1 cellular context compared by ENCODE assay signal in the genomic region with DNA sequence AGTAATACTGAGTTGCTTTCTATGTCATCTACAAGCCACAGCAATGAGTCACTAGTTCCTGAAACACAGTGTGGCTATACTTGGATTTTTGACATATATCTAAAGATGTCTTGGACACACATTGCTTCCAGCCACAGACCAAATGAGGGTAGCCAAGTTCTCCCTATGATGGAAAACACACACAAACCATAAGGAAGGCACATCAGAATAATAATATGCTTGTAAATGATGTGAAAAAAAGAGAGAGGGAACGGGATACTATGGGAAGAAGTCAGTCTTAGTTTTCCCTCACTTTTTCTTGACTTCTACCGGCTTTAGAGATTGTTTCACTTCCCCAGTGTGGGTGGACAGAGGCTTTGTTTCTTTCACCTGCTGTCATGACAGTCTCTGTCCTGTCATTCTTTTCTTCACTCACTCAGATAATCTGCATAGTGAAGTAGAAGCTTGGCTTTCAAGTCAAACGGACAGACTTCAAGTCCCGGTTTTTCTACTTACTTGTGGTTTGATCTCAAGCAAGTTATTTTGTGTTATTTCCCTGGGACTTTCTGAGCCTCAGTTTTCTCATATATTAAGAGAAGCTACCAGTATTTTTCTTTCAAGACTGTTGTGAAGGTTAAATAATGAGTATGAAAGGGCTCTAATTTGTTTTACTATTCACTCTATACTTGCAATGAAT.
TF ChIP-seq lines count a peak whose summit lies in the region.

No MANE protein-coding gene starts in this region.

TF ChIP-seq in GM12878, 131 proteins besides CTCF, POLR2A, EP300 and RAD21 (continued from another document and continues in another):
- TF ChIP-seq, protein P1, sequence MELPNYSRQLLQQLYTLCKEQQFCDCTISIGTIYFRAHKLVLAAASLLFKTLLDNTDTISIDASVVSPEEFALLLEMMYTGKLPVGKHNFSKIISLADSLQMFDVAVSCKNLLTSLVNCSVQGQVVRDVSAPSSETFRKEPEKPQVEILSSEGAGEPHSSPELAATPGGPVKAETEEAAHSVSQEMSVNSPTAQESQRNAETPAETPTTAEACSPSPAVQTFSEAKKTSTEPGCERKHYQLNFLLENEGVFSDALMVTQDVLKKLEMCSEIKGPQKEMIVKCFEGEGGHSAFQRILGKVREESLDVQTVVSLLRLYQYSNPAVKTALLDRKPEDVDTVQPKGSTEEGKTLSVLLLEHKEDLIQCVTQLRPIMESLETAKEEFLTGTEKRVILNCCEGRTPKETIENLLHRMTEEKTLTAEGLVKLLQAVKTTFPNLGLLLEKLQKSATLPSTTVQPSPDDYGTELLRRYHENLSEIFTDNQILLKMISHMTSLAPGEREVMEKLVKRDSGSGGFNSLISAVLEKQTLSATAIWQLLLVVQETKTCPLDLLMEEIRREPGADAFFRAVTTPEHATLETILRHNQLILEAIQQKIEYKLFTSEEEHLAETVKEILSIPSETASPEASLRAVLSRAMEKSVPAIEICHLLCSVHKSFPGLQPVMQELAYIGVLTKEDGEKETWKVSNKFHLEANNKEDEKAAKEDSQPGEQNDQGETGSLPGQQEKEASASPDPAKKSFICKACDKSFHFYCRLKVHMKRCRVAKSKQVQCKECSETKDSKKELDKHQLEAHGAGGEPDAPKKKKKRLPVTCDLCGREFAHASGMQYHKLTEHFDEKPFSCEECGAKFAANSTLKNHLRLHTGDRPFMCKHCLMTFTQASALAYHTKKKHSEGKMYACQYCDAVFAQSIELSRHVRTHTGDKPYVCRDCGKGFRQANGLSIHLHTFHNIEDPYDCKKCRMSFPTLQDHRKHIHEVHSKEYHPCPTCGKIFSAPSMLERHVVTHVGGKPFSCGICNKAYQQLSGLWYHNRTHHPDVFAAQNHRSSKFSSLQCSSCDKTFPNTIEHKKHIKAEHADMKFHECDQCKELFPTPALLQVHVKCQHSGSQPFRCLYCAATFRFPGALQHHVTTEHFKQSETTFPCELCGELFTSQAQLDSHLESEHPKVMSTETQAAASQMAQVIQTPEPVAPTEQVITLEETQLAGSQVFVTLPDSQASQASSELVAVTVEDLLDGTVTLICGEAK (IDR thresholded peaks at IDR 0.05; ENCODE audit: borderline replicate concordance): no peak
- TF ChIP-seq SUZ12 (IDR thresholded peaks at IDR 0.05; ENCODE audit: unreplicated experiment) (no peak), HDAC2 (IDR thresholded peaks at IDR 0.05) (no peak), IKZF2 (IDR thresholded peaks at IDR 0.05) (peak; percentile 98), TCF7 (IDR thresholded peaks at IDR 0.05; ENCODE audit: borderline replicate concordance) (peak; percentile 34; the same call in 1 of the 2 replicates), BHLHE40 (IDR thresholded peaks at IDR 0.05; ENCODE audit: borderline replicate concordance in 1 of 2, low read depth in 2 of 2, low read length in 1 of 2) (no peak; a peak in 1 of 4 replicates), ATF7 (IDR thresholded peaks at IDR 0.05; ENCODE audit: low read depth) (peak; percentile 78; the same call in 1 of the 2 replicates), TCF3 (IDR thresholded peaks at IDR 0.05; ENCODE audit: borderline replicate concordance, insufficient read depth, low read depth, low read length) (0 out of 2 replicates have a peak, but pooled peaks have one; percentile 56), NR2C1 (IDR thresholded peaks at IDR 0.05) (no peak), ZNF24 (IDR thresholded peaks at IDR 0.05) (peak; percentile 53; the same call in 1 of the 2 replicates), POLR2AphosphoS2 (IDR thresholded peaks at IDR 0.05; ENCODE audit: low read depth, low read length) (no peak), BRCA1 (IDR thresholded peaks at IDR 0.05; ENCODE audit: low read depth, low read length) (no peak), MYC (IDR thresholded peaks at IDR 0.05; ENCODE audit: insufficient read depth, insufficient read length, insufficient replicate concordance, low read length, severe bottlenecking) (no peak), HDGF (IDR thresholded peaks at IDR 0.05) (no peak), ZBED1 (IDR thresholded peaks at IDR 0.05; ENCODE audit: borderline replicate concordance) (peak; percentile 92), SMAD1 (IDR thresholded peaks at IDR 0.05; ENCODE audit: low read depth, partially characterized antibody) (no peak), SREBF1 (IDR thresholded peaks at IDR 0.05; ENCODE audit: low read length) (no peak), YY1 (IDR thresholded peaks at IDR 0.05; ENCODE audit: low read depth, low read length) (no peak), SMAD5 (IDR thresholded peaks at IDR 0.05; ENCODE audit: low read depth) (no peak), CREM (IDR thresholded peaks at IDR 0.05; ENCODE audit: low read depth) (peak; percentile 63), STAT1 (conservative IDR thresholded peaks at IDR 0.05) (no peak), IRF4 (IDR thresholded peaks at IDR 0.05; ENCODE audit: low read depth, low read length) (0 out of 2 replicates have a peak, but pooled peaks have one; percentile 4), EZH2 (IDR thresholded peaks at IDR 0.05; ENCODE audit: borderline replicate concordance, control insufficient read depth, low read depth, low read length) (no peak), CHD4 (IDR thresholded peaks at IDR 0.05) (no peak), BACH1 (IDR thresholded peaks at IDR 0.05; ENCODE audit: borderline replicate concordance) (no peak), MEF2B (IDR thresholded peaks at IDR 0.05; ENCODE audit: partially characterized antibody, poor library complexity, severe bottlenecking) (peak; percentile 80)
- TF ChIP-seq, protein P2, sequence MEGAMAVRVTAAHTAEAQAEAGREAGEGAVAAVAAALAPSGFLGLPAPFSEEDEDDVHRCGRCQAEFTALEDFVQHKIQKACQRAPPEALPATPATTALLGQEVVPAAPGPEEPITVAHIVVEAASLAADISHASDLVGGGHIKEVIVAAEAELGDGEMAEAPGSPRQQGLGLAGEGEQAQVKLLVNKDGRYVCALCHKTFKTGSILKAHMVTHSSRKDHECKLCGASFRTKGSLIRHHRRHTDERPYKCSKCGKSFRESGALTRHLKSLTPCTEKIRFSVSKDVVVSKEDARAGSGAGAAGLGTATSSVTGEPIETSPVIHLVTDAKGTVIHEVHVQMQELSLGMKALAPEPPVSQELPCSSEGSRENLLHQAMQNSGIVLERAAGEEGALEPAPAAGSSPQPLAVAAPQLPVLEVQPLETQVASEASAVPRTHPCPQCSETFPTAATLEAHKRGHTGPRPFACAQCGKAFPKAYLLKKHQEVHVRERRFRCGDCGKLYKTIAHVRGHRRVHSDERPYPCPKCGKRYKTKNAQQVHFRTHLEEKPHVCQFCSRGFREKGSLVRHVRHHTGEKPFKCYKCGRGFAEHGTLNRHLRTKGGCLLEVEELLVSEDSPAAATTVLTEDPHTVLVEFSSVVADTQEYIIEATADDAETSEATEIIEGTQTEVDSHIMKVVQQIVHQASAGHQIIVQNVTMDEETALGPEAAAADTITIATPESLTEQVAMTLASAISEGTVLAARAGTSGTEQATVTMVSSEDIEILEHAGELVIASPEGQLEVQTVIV (IDR thresholded peaks at IDR 0.05; ENCODE audit: borderline replicate concordance, partially characterized antibody): no peak
- TF ChIP-seq, protein P3, sequence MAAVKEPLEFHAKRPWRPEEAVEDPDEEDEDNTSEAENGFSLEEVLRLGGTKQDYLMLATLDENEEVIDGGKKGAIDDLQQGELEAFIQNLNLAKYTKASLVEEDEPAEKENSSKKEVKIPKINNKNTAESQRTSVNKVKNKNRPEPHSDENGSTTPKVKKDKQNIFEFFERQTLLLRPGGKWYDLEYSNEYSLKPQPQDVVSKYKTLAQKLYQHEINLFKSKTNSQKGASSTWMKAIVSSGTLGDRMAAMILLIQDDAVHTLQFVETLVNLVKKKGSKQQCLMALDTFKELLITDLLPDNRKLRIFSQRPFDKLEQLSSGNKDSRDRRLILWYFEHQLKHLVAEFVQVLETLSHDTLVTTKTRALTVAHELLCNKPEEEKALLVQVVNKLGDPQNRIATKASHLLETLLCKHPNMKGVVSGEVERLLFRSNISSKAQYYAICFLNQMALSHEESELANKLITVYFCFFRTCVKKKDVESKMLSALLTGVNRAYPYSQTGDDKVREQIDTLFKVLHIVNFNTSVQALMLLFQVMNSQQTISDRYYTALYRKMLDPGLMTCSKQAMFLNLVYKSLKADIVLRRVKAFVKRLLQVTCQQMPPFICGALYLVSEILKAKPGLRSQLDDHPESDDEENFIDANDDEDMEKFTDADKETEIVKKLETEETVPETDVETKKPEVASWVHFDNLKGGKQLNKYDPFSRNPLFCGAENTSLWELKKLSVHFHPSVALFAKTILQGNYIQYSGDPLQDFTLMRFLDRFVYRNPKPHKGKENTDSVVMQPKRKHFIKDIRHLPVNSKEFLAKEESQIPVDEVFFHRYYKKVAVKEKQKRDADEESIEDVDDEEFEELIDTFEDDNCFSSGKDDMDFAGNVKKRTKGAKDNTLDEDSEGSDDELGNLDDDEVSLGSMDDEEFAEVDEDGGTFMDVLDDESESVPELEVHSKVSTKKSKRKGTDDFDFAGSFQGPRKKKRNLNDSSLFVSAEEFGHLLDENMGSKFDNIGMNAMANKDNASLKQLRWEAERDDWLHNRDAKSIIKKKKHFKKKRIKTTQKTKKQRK (IDR thresholded peaks at IDR 0.05; ENCODE audit: low read depth, low read length): no peak
- TF ChIP-seq, protein P4, sequence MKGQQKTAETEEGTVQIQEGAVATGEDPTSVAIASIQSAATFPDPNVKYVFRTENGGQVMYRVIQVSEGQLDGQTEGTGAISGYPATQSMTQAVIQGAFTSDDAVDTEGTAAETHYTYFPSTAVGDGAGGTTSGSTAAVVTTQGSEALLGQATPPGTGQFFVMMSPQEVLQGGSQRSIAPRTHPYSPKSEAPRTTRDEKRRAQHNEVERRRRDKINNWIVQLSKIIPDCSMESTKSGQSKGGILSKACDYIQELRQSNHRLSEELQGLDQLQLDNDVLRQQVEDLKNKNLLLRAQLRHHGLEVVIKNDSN (IDR thresholded peaks at IDR 0.05; ENCODE audit: borderline replicate concordance, extremely low read length, insufficient read depth, low read depth, low read length): no peak
- TF ChIP-seq, protein P5, sequence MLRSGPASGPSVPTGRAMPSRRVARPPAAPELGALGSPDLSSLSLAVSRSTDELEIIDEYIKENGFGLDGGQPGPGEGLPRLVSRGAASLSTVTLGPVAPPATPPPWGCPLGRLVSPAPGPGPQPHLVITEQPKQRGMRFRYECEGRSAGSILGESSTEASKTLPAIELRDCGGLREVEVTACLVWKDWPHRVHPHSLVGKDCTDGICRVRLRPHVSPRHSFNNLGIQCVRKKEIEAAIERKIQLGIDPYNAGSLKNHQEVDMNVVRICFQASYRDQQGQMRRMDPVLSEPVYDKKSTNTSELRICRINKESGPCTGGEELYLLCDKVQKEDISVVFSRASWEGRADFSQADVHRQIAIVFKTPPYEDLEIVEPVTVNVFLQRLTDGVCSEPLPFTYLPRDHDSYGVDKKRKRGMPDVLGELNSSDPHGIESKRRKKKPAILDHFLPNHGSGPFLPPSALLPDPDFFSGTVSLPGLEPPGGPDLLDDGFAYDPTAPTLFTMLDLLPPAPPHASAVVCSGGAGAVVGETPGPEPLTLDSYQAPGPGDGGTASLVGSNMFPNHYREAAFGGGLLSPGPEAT (IDR thresholded peaks at IDR 0.05; ENCODE audit: low read depth): peak; percentile 95
- TF ChIP-seq, protein P6, sequence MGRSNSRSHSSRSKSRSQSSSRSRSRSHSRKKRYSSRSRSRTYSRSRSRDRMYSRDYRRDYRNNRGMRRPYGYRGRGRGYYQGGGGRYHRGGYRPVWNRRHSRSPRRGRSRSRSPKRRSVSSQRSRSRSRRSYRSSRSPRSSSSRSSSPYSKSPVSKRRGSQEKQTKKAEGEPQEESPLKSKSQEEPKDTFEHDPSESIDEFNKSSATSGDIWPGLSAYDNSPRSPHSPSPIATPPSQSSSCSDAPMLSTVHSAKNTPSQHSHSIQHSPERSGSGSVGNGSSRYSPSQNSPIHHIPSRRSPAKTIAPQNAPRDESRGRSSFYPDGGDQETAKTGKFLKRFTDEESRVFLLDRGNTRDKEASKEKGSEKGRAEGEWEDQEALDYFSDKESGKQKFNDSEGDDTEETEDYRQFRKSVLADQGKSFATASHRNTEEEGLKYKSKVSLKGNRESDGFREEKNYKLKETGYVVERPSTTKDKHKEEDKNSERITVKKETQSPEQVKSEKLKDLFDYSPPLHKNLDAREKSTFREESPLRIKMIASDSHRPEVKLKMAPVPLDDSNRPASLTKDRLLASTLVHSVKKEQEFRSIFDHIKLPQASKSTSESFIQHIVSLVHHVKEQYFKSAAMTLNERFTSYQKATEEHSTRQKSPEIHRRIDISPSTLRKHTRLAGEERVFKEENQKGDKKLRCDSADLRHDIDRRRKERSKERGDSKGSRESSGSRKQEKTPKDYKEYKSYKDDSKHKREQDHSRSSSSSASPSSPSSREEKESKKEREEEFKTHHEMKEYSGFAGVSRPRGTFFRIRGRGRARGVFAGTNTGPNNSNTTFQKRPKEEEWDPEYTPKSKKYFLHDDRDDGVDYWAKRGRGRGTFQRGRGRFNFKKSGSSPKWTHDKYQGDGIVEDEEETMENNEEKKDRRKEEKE (IDR thresholded peaks at IDR 0.05): no peak
- TF ChIP-seq, protein P7, sequence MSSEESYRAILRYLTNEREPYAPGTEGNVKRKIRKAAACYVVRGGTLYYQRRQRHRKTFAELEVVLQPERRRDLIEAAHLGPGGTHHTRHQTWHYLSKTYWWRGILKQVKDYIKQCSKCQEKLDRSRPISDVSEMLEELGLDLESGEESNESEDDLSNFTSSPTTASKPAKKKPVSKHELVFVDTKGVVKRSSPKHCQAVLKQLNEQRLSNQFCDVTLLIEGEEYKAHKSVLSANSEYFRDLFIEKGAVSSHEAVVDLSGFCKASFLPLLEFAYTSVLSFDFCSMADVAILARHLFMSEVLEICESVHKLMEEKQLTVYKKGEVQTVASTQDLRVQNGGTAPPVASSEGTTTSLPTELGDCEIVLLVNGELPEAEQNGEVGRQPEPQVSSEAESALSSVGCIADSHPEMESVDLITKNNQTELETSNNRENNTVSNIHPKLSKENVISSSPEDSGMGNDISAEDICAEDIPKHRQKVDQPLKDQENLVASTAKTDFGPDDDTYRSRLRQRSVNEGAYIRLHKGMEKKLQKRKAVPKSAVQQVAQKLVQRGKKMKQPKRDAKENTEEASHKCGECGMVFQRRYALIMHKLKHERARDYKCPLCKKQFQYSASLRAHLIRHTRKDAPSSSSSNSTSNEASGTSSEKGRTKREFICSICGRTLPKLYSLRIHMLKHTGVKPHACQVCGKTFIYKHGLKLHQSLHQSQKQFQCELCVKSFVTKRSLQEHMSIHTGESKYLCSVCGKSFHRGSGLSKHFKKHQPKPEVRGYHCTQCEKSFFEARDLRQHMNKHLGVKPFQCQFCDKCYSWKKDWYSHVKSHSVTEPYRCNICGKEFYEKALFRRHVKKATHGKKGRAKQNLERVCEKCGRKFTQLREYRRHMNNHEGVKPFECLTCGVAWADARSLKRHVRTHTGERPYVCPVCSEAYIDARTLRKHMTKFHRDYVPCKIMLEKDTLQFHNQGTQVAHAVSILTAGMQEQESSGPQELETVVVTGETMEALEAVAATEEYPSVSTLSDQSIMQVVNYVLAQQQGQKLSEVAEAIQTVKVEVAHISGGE (CRISPR knock-in tag; IDR thresholded peaks at IDR 0.05): no peak
